1 cellular context compared by ENCODE assay signal in the genomic region with DNA sequence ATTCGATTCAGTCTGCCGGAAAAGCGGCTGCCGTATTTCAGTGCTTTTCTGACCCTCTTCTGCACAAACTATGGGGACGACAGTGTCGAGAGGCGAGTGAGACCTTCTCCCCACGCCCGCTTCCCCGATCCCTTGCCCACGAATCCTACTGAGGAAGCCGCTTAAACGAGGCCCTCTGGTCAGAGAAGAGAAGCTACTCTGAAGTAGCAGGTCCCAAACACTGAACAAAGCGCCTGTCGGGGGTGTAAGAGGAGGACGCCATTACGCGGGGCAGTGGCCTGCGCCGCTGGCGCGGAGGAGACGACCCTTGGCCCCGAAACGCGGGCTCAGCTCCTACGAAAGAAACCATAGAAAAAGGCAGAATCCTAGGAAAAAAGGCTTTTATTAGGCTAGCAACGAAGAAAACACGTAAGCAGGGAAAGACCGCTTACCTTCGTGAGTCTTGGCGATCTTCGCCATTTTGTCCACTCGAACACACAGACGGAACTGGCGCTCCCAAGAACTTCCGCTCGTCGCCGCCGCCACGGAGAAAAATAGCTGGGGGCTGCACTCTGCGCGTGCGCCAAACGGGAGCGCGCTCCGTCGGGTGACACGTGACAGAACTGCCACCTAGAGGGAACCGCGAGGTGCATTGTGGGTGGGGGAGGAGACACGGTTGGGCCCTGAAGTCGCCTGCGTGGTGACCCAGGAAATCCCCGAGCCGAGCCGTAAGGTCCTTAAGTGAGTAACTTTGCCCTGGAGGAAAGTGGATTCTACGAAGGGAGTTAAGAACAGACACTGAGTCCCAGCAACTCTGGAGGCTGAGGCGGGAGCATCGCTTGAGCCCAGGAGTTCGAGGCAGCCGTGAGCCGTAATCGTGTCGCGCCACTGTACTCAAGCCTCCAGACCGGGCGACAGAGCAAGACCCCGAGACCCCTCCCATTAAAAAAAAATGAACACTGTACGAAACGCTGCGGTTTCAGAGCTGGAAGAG.
TF ChIP-seq lines count a peak whose summit lies in the region.

SF3B1 (minus strand) TSS at position 488 of the 973 bp plus-strand sequence; CDS start at position 459, 29 bp downstream.

TF ChIP-seq in GM12878, 131 proteins besides CTCF, POLR2A, EP300 and RAD21 (continued from another document):
- TF ChIP-seq, protein P1, sequence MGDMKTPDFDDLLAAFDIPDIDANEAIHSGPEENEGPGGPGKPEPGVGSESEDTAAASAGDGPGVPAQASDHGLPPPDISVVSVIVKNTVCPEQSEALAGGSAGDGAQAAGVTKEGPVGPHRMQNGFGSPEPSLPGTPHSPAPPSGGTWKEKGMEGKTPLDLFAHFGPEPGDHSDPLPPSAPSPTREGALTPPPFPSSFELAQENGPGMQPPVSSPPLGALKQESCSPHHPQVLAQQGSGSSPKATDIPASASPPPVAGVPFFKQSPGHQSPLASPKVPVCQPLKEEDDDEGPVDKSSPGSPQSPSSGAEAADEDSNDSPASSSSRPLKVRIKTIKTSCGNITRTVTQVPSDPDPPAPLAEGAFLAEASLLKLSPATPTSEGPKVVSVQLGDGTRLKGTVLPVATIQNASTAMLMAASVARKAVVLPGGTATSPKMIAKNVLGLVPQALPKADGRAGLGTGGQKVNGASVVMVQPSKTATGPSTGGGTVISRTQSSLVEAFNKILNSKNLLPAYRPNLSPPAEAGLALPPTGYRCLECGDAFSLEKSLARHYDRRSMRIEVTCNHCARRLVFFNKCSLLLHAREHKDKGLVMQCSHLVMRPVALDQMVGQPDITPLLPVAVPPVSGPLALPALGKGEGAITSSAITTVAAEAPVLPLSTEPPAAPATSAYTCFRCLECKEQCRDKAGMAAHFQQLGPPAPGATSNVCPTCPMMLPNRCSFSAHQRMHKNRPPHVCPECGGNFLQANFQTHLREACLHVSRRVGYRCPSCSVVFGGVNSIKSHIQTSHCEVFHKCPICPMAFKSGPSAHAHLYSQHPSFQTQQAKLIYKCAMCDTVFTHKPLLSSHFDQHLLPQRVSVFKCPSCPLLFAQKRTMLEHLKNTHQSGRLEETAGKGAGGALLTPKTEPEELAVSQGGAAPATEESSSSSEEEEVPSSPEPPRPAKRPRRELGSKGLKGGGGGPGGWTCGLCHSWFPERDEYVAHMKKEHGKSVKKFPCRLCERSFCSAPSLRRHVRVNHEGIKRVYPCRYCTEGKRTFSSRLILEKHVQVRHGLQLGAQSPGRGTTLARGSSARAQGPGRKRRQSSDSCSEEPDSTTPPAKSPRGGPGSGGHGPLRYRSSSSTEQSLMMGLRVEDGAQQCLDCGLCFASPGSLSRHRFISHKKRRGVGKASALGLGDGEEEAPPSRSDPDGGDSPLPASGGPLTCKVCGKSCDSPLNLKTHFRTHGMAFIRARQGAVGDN (IDR thresholded peaks at IDR 0.05): peak; percentile 17
- TF ChIP-seq HCFC1 (IDR thresholded peaks at IDR 0.05; ENCODE audit: low read length): peak; percentile 42; the same call in 1 of the 2 replicates
- TF ChIP-seq RELA (IDR thresholded peaks at IDR 0.05; ENCODE audit: borderline replicate concordance, partially characterized antibody): peak; percentile 97
- TF ChIP-seq MYB (IDR thresholded peaks at IDR 0.05; ENCODE audit: borderline replicate concordance, low read depth, low read length): no peak
- peak; percentile 57; the same call in 1 of the 2 replicates for TF ChIP-seq ZNF207 (IDR thresholded peaks at IDR 0.05; ENCODE audit: borderline replicate concordance)
- no peak for TF ChIP-seq ZBED1 (IDR thresholded peaks at IDR 0.05; ENCODE audit: borderline replicate concordance)
- TF ChIP-seq SMARCA5 (IDR thresholded peaks at IDR 0.05): 0 out of 2 replicates have a peak, but pooled peaks have one; percentile 28
- TF ChIP-seq, protein P2, sequence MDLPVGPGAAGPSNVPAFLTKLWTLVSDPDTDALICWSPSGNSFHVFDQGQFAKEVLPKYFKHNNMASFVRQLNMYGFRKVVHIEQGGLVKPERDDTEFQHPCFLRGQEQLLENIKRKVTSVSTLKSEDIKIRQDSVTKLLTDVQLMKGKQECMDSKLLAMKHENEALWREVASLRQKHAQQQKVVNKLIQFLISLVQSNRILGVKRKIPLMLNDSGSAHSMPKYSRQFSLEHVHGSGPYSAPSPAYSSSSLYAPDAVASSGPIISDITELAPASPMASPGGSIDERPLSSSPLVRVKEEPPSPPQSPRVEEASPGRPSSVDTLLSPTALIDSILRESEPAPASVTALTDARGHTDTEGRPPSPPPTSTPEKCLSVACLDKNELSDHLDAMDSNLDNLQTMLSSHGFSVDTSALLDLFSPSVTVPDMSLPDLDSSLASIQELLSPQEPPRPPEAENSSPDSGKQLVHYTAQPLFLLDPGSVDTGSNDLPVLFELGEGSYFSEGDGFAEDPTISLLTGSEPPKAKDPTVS (IDR thresholded peaks at IDR 0.05; ENCODE audit: low read depth, low read length): peak; percentile 54; the same call in 1 of the 2 replicates
- TF ChIP-seq, protein P3, sequence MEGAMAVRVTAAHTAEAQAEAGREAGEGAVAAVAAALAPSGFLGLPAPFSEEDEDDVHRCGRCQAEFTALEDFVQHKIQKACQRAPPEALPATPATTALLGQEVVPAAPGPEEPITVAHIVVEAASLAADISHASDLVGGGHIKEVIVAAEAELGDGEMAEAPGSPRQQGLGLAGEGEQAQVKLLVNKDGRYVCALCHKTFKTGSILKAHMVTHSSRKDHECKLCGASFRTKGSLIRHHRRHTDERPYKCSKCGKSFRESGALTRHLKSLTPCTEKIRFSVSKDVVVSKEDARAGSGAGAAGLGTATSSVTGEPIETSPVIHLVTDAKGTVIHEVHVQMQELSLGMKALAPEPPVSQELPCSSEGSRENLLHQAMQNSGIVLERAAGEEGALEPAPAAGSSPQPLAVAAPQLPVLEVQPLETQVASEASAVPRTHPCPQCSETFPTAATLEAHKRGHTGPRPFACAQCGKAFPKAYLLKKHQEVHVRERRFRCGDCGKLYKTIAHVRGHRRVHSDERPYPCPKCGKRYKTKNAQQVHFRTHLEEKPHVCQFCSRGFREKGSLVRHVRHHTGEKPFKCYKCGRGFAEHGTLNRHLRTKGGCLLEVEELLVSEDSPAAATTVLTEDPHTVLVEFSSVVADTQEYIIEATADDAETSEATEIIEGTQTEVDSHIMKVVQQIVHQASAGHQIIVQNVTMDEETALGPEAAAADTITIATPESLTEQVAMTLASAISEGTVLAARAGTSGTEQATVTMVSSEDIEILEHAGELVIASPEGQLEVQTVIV (IDR thresholded peaks at IDR 0.05; ENCODE audit: borderline replicate concordance, partially characterized antibody): peak; percentile 22
- 0 out of 2 replicates have a peak, but pooled peaks have one; percentile 29 for TF ChIP-seq EED (IDR thresholded peaks at IDR 0.05; ENCODE audit: low read depth)
- TF ChIP-seq, protein P4, sequence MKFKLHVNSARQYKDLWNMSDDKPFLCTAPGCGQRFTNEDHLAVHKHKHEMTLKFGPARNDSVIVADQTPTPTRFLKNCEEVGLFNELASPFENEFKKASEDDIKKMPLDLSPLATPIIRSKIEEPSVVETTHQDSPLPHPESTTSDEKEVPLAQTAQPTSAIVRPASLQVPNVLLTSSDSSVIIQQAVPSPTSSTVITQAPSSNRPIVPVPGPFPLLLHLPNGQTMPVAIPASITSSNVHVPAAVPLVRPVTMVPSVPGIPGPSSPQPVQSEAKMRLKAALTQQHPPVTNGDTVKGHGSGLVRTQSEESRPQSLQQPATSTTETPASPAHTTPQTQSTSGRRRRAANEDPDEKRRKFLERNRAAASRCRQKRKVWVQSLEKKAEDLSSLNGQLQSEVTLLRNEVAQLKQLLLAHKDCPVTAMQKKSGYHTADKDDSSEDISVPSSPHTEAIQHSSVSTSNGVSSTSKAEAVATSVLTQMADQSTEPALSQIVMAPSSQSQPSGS (IDR thresholded peaks at IDR 0.05; ENCODE audit: low read length): no peak
- no peak for TF ChIP-seq SUPT20H (IDR thresholded peaks at IDR 0.05; ENCODE audit: borderline replicate concordance, control insufficient read depth, low read depth, low read length)
- no peak for TF ChIP-seq NFYA (IDR thresholded peaks at IDR 0.05; ENCODE audit: borderline replicate concordance, low read depth, low read length)
- peak; percentile 90 for TF ChIP-seq RELB (IDR thresholded peaks at IDR 0.05; ENCODE audit: low read depth)
- no peak for TF ChIP-seq FOS (IDR thresholded peaks at IDR 0.05; ENCODE audit: borderline replicate concordance, extremely low read depth, insufficient read length)
- peak; percentile 53 for TF ChIP-seq KLF5 (IDR thresholded peaks at IDR 0.05; ENCODE audit: partially characterized antibody)
- peak; percentile 87 to 96; a peak in 3 of 4 replicates for TF ChIP-seq BHLHE40 (IDR thresholded peaks at IDR 0.05; ENCODE audit: borderline replicate concordance in 1 of 2, low read depth in 2 of 2, low read length in 1 of 2)
- no peak for TF ChIP-seq JUNB (IDR thresholded peaks at IDR 0.05)
- peak; percentile 97 for TF ChIP-seq YY1 (IDR thresholded peaks at IDR 0.05; ENCODE audit: low read depth, low read length)
- TF ChIP-seq, protein P5, sequence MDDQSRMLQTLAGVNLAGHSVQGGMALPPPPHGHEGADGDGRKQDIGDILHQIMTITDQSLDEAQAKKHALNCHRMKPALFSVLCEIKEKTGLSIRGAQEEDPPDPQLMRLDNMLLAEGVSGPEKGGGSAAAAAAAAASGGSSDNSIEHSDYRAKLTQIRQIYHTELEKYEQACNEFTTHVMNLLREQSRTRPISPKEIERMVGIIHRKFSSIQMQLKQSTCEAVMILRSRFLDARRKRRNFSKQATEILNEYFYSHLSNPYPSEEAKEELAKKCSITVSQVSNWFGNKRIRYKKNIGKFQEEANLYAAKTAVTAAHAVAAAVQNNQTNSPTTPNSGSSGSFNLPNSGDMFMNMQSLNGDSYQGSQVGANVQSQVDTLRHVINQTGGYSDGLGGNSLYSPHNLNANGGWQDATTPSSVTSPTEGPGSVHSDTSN (IDR thresholded peaks at IDR 0.05; ENCODE audit: insufficient replicate concordance, low read depth, low read length): no peak
- TF ChIP-seq BRCA1 (IDR thresholded peaks at IDR 0.05; ENCODE audit: low read depth, low read length): no peak
- peak; percentile 23 for TF ChIP-seq SMAD1 (IDR thresholded peaks at IDR 0.05; ENCODE audit: low read depth, partially characterized antibody)
- no peak for TF ChIP-seq ZNF622 (IDR thresholded peaks at IDR 0.05)
- TF ChIP-seq PAX5 (IDR thresholded peaks at IDR 0.05; ENCODE audit: borderline replicate concordance, low read depth, low read length): 0 out of 2 replicates have a peak, but pooled peaks have one; percentile 41
- peak; percentile 4; the same call in 1 of the 2 replicates for TF ChIP-seq TCF12 (IDR thresholded peaks at IDR 0.05; ENCODE audit: low read depth, low read length)
- TF ChIP-seq ATF7 (IDR thresholded peaks at IDR 0.05; ENCODE audit: low read depth): peak; percentile 41
